8 cellular contexts compared by ENCODE assay signal in genomic region chr20:53827996-53828672, GRCh38.
DNase-seq lines count a peak whose midpoint lies in the region; ATAC-seq, FAIRE-seq and TF ChIP-seq lines count a peak whose summit lies in the region.

No MANE protein-coding gene starts in this region.

- peak overlapping the region; percentile 92 for H3K27ac ChIP-seq in BLaER1

- H3K4me1 Mint-ChIP-seq in brain = peaks cover 44% of the 10 kb centered on the region

- DNase-seq in LHCN-M2 (ENCODE audit: low read depth) (peak; percentile 100), lung microvascular endothelial cell (ENCODE audit: low read depth in 2 of 2) (peak; percentile 44 to 99), urothelium cell line (ENCODE audit: low spot score) (peak; percentile 48), NK-92 (lab: John Stamatoyannopoulos, UW; ENCODE audit: unreplicated experiment) (no peak), GM10248 (ENCODE audit: extremely low spot score) (no peak)

- POLR2A ChIA-PET in GM10248 (lab: Yijun Ruan, JAX) = no interaction called here

- peaks cover 62% of the 10 kb centered on the region for H3K4me1 ChIP-seq in BLaER1

- H3K27me3 Mint-ChIP-seq in brain = no peaks in the 10 kb centered on the region

- FAIRE-seq in urothelium cell line (lab: Jason Lieb, UNC) = no peak

- peak overlapping the region; percentile 82; the same call in 1 of the 2 replicates for H3K9ac ChIP-seq in BLaER1

- H3K36me3 Mint-ChIP-seq in brain = no peaks in the 10 kb centered on the region

- H4K20me1 ChIP-seq in BLaER1 = no peaks in the 10 kb centered on the region

- peak overlapping the region; percentile 23 to 85 (median 60) for H3K4me3 Mint-ChIP-seq in brain

- H3K27me3 ChIP-seq in BLaER1 = no peaks in the 10 kb centered on the region

- H3K9me3 ChIP-seq in BLaER1 = peaks cover 11% of the 10 kb centered on the region

- no peaks in the 10 kb centered on the region for H3K36me3 ChIP-seq in BLaER1

- H3K4me3 ChIP-seq in BLaER1 = peak overlapping the region; percentile 58; the same call in 1 of the 2 replicates

- TF ChIP-seq CTCF in brain (conservative IDR thresholded peaks at IDR 0.05) = no peak
- TF ChIP-seq CTCF in GM10248 (IDR thresholded peaks at IDR 0.05; ENCODE audit: control extremely low read depth, extremely low read depth, low read depth, missing control alignments) = no peak

- peaks cover 0 to 5% (median 2%) of the 10 kb centered on the region in 5 experiments for H3K9me3 Mint-ChIP-seq in brain

- peak overlapping the region; percentile 89 for H3K4me2 ChIP-seq in BLaER1

- ATAC-seq in GM18907 (IDR thresholded peaks at IDR 0.05; ENCODE audit: unreplicated experiment) = no peak

- CTCF ChIA-PET in GM10248 (lab: Yijun Ruan, JAX) = interaction anchor here (0.8 to 1.1 kb wide), 2 partner anchors 11 to 15 kb away, joined by 3 to 4 read pairs; no protein-coding TSS in a partner anchor

- peak overlapping the region; percentile 34 to 98 (median 88) for H3K27ac Mint-ChIP-seq in brain

Comparison
In these comparisons a context has a peak if more than half of its experiments do, and no peak if none do; other contexts are left out.
1. DNase-seq: peak in LHCN-M2 (single experiment), lung microvascular endothelial cell (2 of 2) and urothelium cell line (single experiment); none in NK-92 (single experiment) and GM10248 (single experiment).